Comparison of ENCODE assay signal across 9 cellular contexts in the genomic region with DNA sequence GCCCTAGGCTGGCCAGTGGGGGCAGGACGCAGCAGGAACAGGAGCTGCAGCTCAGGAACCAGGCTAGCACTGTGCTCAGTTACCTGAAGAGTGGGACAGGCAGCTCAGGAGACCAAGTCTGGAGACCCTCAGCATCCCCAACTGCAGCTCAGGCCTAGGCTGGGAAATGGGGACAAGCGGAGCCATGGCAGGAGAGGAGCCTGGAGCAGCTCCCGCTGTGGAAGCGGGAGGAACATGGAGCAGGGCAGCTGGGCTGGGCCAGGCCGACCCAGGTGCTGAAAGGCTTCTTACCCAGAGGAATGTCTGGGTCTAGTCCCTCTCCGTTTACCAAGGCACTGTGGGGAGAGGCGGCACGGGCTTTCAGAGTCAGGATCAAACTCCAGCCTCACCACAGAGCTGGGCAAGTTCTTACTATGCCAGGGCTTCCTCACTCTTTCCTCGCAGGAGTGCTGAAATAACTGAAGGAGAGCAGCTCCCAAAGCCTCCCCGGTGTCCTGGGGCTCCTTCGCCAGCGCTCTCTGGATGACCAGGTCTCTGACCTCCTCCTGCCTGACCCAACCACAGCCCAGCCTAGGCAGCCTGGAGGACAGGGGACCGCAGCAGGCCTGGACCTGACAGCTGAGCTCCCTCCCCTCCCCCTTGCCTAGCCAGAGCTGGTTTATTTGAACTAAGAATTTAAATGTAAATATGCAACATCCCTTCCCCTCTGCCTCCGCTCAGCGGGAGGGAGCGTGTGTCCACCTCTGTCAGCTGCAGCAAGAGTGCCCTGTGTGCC.
DNase-seq lines count a peak whose midpoint lies in the region; ATAC-seq and TF ChIP-seq lines count a peak whose summit lies in the region.
"Had no signal": no experiment of that assay in that cellular context is flagged by ENCODE, and none has a peak within 500 bp of the region (broad histone marks: within the 10 kb centered on the region; RNA-seq: fewer than 3 reads in every experiment).

No MANE protein-coding gene starts in this region.

- H3K9me3 ChIP-seq in esophagus muscularis mucosa = no peaks in the 10 kb centered on the region
- H3K9me3 ChIP-seq: sigmoid colon had no signal

- H3K4me1 ChIP-seq in esophagus muscularis mucosa = peaks cover 5 to 37% (median 29%) of the 10 kb centered on the region in 4 donors
- H3K4me1 ChIP-seq: sigmoid colon had no signal

- peak overlapping the region; percentile 92 for H3K27ac Mint-ChIP-seq in osteocyte (ENCODE audit: unreplicated experiment)

- no peak overlapping the region for H3K4me3 ChIP-seq in esophagus muscularis mucosa
- H3K4me3 ChIP-seq: sigmoid colon had no signal

- no peaks in the 10 kb centered on the region for H3K36me3 ChIP-seq in esophagus muscularis mucosa
- H3K36me3 ChIP-seq: sigmoid colon had no signal

- H3K27me3 Mint-ChIP-seq in osteocyte (ENCODE audit: unreplicated experiment) = no peaks in the 10 kb centered on the region

- no peak for TF ChIP-seq EP300 in esophagus muscularis mucosa (IDR thresholded peaks at IDR 0.05)

- no peak for TF ChIP-seq CTCF in esophagus muscularis mucosa (IDR thresholded peaks at IDR 0.05)
- TF ChIP-seq CTCF in osteocyte (IDR thresholded peaks at IDR 0.05) = no peak
- no peak for TF ChIP-seq CTCF in GM20000 (IDR thresholded peaks at IDR 0.05; ENCODE audit: extremely low read depth, missing control alignments)

- peak overlapping the region; percentile 41 for H3K4me3 Mint-ChIP-seq in osteocyte (ENCODE audit: unreplicated experiment)

- H3K36me3 Mint-ChIP-seq in osteocyte (ENCODE audit: unreplicated experiment) = no peaks in the 10 kb centered on the region

- intact Hi-C loops in esophagus muscularis mucosa (cut with DNase I) = no loop called here

- no peaks in the 10 kb centered on the region for H3K9me3 Mint-ChIP-seq in osteocyte (ENCODE audit: unreplicated experiment)

- no peak for TF ChIP-seq POLR2A in esophagus muscularis mucosa (IDR thresholded peaks at IDR 0.05; ENCODE audit: low read depth)

- peaks cover 0 to 5% (median 0%) of the 10 kb centered on the region in 4 donors for H3K27me3 ChIP-seq in esophagus muscularis mucosa
- H3K27me3 ChIP-seq: sigmoid colon had no signal

- 74% methylated on average over 16 of the region's 16 CpGs for WGBS in esophagus muscularis mucosa

- H3K27ac ChIP-seq in esophagus muscularis mucosa (replicated peaks in 1 of 4) = no peak overlapping the region
- H3K27ac ChIP-seq: sigmoid colon had no signal

- DNase-seq in DMS53 (lab: John Stamatoyannopoulos, UW) = peak; percentile 93
- DNase-seq in NCI-H510A treated with DMSO at 0.1 percent for 48 hours (lab: John Stamatoyannopoulos, UW) = peak; percentile 86
- peak; percentile 72 for DNase-seq in esophagus muscularis mucosa (ENCODE audit: extremely low spot score)
- no peak for DNase-seq in osteocyte (ENCODE audit: extremely low spot score, unreplicated experiment)
- no peak for DNase-seq in GM20000 (ENCODE audit: low spot score)
- DNase-seq in AML-193 (lab: John Stamatoyannopoulos, UW) = no peak
- DNase-seq: sigmoid colon had no signal

- peaks cover 86% of the 10 kb centered on the region for H3K4me1 Mint-ChIP-seq in osteocyte (ENCODE audit: unreplicated experiment)

- ATAC-seq in GM18870 (IDR thresholded peaks at IDR 0.05; ENCODE audit: unreplicated experiment) (no peak), HG03354 (IDR thresholded peaks at IDR 0.05; ENCODE audit: poor library complexity, severe bottlenecking, unreplicated experiment) (no peak)

Comparison
In these comparisons a context has a peak if more than half of its experiments do, and no peak if none do; other contexts are left out.
1. DNase-seq: peak in DMS53 (single experiment), NCI-H510A treated with DMSO at 0.1 percent for 48 hours (single experiment) and esophagus muscularis mucosa (single experiment); none in osteocyte (single experiment), GM20000 (single experiment) and AML-193 (0 of 2).